In the genomic region with DNA sequence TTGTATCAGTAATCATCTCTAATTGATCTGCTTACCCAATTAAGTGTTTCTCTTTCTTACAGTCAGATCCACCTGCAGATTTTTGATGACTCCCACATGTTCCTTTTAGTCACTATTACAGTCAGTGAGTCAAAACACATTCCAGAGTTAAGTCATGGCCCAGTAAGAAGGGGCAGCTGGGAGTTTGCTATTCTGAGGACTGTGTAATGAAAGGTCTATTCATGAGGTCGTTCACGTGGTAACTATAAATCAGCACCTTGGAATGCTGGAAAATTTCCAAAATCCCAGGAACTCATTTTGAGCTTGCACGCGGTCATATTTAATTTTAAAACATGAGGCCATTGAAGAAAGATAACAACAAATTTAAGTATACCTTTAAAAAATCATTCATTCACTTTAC, we compare ENCODE assay signal across 1 cellular context.
TF ChIP-seq lines count a peak whose summit lies in the region.

No MANE protein-coding gene starts in this region.

TF ChIP-seq in SK-N-SH treated with all-trans-retinoic acid at 6 μM for 48 hours, 23 proteins besides CTCF, POLR2A, EP300 and RAD21 (continued from another document):
- peak; percentile 96 for TF ChIP-seq ISL1 (CRISPR knock-in tag; IDR thresholded peaks at IDR 0.05)
- TF ChIP-seq ZFP3 (CRISPR knock-in tag; IDR thresholded peaks at IDR 0.05) = peak; percentile 52; the same call in 1 of the 2 replicates
- TF ChIP-seq RARB (CRISPR knock-in tag; IDR thresholded peaks at IDR 0.05) = no peak
- TF ChIP-seq TOX (CRISPR knock-in tag; IDR thresholded peaks at IDR 0.05; ENCODE audit: borderline replicate concordance) = peak; percentile 26; the same call in 1 of the 2 replicates
- no peak for TF ChIP-seq ZNF70 (CRISPR knock-in tag; IDR thresholded peaks at IDR 0.05)
- TF ChIP-seq SNAI2 (CRISPR knock-in tag; IDR thresholded peaks at IDR 0.05) = peak; percentile 91; the same call in 1 of the 2 replicates
- peak; percentile 74; the same call in 1 of the 2 replicates for TF ChIP-seq PATZ1 (CRISPR knock-in tag; IDR thresholded peaks at IDR 0.05; ENCODE audit: borderline replicate concordance)
- TF ChIP-seq GLIS3 (CRISPR knock-in tag; IDR thresholded peaks at IDR 0.05) = no peak
